Comparison of ENCODE assay signal across 9 cellular contexts in the genomic region with DNA sequence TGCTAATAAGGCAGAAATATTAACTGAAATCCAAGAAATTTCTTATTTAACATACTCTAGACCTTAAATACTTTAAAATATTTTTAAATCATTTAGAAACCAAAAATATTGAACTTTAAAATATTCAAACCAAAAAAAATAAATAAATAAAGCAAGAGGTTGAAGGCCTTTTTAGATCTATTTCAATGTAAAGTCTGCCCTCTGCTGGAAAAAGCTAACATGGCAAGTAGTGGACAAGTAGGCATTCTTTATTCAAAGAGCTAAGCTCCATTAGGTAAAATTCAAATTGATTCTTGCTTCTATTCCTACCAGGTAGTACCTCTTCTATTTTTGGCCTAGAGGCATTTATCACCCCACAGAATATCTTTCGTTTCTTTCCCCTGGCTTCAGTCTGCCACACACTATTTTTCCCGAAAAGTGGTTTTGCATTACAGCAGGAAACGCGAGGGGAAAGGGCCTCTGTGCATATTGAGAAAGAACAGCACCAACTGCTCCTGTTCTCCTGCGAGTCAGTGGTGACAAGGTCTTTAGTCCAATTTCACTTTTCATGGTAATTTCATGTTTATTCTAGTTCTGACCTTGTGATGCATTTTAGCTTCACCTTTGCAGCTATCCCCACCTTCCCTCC. TPM values are rescaled to one million over a fixed set of nuclear protein-coding genes. Genes with fewer than 3 reads are reported as not detected.
DNase-seq lines count a peak whose midpoint lies in the region; ATAC-seq and TF ChIP-seq lines count a peak whose summit lies in the region.
"Had no signal": no experiment of that assay in that cellular context is flagged by ENCODE, and none has a peak within 500 bp of the region (broad histone marks: within the 10 kb centered on the region; RNA-seq: fewer than 3 reads in every experiment).

No MANE protein-coding gene starts in this region.

- H2AFZ ChIP-seq in mammary epithelial cell (ENCODE audit: low read depth, low read length): no peak overlapping the region

- CTCF ChIA-PET in mammary epithelial cell (lab: Charles Lee; ENCODE audit: low non-redundant PET): interaction anchor here (0.6 to 1.3 kb wide), 8 partner anchors 14 to 206 kb away, joined by 3 to 13 read pairs (median 5); a partner anchor contains a TSS

- in situ Hi-C loops in mammary epithelial cell (cut with MboI; ENCODE audit: low sequenced_read_pairs in 2 of 2): loop anchor here (5.0 kb wide), 1 partner anchor 76 kb away; no protein-coding TSS in a partner anchor

- dilution Hi-C loops in mammary epithelial cell (cut with HindIII; ENCODE audit: low sequenced_read_pairs): loop anchor here (5.0 kb wide), 1 partner anchor 76 kb away; no protein-coding TSS in a partner anchor

- peak; percentile 66 to 68 for DNase-seq in NCI-H2081 (lab: John Stamatoyannopoulos, UW)
- no peak for DNase-seq in NCI-H2081 treated with DMSO at 0.1 percent for 48 hours (lab: John Stamatoyannopoulos, UW)
- DNase-seq in MG63: peak; percentile 1
- peak; percentile 79 for DNase-seq in SK-N-DZ (ENCODE audit: low spot score)
- peak; percentile 58 for DNase-seq in mammary epithelial cell
- no peak for DNase-seq in left lung
- DNase-seq in stimulated activated CD8-positive, alpha-beta memory T cell treated with anti-CD3 and anti-CD28 coated beads, Interleukin-4, amount 100 ng/mL, for 48 hours: peak; percentile 61

- 66% methylated on average over 5 of the region's 5 CpGs for WGBS in mammary epithelial cell (ENCODE audit: low coverage, missing lambda C conversion rate)

- H3K36me3 ChIP-seq in MG63 (no peaks in the 10 kb centered on the region), mammary epithelial cell (ENCODE audit: insufficient read depth, low read length) (no peaks in the 10 kb centered on the region), left lung (peaks cover 0 to 8% of the 10 kb centered on the region in 2 donors)
- H3K36me3 ChIP-seq: BLaER1 had no signal

- H3K4me3 ChIP-seq in MG63 (no peak overlapping the region), mammary epithelial cell (replicated peaks in 1 of 3; ENCODE audit: insufficient read depth in 1 of 3, low read depth in 2 of 3, low read length in 3 of 3) (no peak overlapping the region), left lung (no peak overlapping the region)
- H3K4me3 ChIP-seq: BLaER1 had no signal

- ATAC-seq in GM21723 (IDR thresholded peaks at IDR 0.05; ENCODE audit: unreplicated experiment): peak; percentile 64
- peak; percentile 82 for ATAC-seq in left lung

- no peaks in the 10 kb centered on the region for H4K20me1 ChIP-seq in mammary epithelial cell (ENCODE audit: insufficient read depth, low read length)
- H4K20me1 ChIP-seq: BLaER1 had no signal

- no peak overlapping the region for H3K9ac ChIP-seq in mammary epithelial cell (ENCODE audit: insufficient read depth, low read length)
- H3K9ac ChIP-seq: BLaER1 had no signal

- H3K79me2 ChIP-seq in mammary epithelial cell (ENCODE audit: insufficient read depth, low read length): no peaks in the 10 kb centered on the region

- BruUV-seq in mammary epithelial cell (replicated peaks; lab: Mats Ljungman, UMichigan): no TSS peak

- H3K4me2 ChIP-seq in mammary epithelial cell (ENCODE audit: insufficient read depth, low read depth, low read length): no peak overlapping the region
- H3K4me2 ChIP-seq: BLaER1 had no signal

- TF ChIP-seq CTCF in mammary epithelial cell (conservative IDR thresholded peaks at IDR 0.05 in 1 of 2, IDR thresholded peaks at IDR 0.05 in 1 of 2; ENCODE audit: extremely low read depth in 1 of 2, insufficient read depth in 1 of 2, low read depth in 1 of 2, low read length in 2 of 2) (peak; percentile 69 to 80), left lung (IDR thresholded peaks at IDR 0.05) (peak; percentile 76 to 87)

- H3K27me3 ChIP-seq in MG63 (no peaks in the 10 kb centered on the region), mammary epithelial cell (ENCODE audit: insufficient read depth, low read length) (no peaks in the 10 kb centered on the region), left lung (no peaks in the 10 kb centered on the region)
- H3K27me3 ChIP-seq: BLaER1 had no signal

- H3K4me1 ChIP-seq in mammary epithelial cell (ENCODE audit: insufficient read depth, low read length): peaks cover 7% of the 10 kb centered on the region
- peaks cover 0 to 12% of the 10 kb centered on the region in 2 donors for H3K4me1 ChIP-seq in left lung
- H3K4me1 ChIP-seq: BLaER1 had no signal

- H3K27ac ChIP-seq in mammary epithelial cell (ENCODE audit: insufficient read depth, low read depth, low read length): no peak overlapping the region
- no peak overlapping the region for H3K27ac ChIP-seq in left lung
- H3K27ac ChIP-seq: BLaER1 had no signal

- intact Hi-C loops in mammary epithelial cell (cut with micrococcal nuclease) (loop anchor here (1.0 to 10.0 kb wide), 5 partner anchors 37 to 293 kb away; no protein-coding TSS in a partner anchor), left lung (cut with DNase I) (loop anchor here in 1 of 2 donors (5.0 kb wide), 1 partner anchor 76 kb away; no protein-coding TSS in a partner anchor)

- H3K9me3 ChIP-seq in MG63: no peaks in the 10 kb centered on the region
- no peaks in the 10 kb centered on the region for H3K9me3 ChIP-seq in mammary epithelial cell (replicated peaks; ENCODE audit: insufficient read depth, low read length)
- H3K9me3 ChIP-seq in left lung: no peaks in the 10 kb centered on the region
- H3K9me3 ChIP-seq: BLaER1 had no signal

RNA-seq across cellular contexts. Expression of a gene that starts 20.4 kb away (rescaled TPM):
- total RNA-seq in MG63 (2014; rRNA removed; shearing (Covaris generic); ENCODE audit: low replicate concordance): 3.0 and 3.5 TPM in 2 replicates
- polyA plus RNA-seq in SK-N-DZ (2014; cell fraction: cytosol; rRNA removed): 1.0 TPM in 1 of 2 replicates, not detected in the other
- polyA plus RNA-seq in SK-N-DZ (2014; cell fraction: nucleus; rRNA removed): not detected in 2 replicates
- total RNA-seq in mammary epithelial cell (1 to 10 TPM; 6.3 to 6.7 TPM), left lung (10 to 100 TPM; 26.8 to 33.5 TPM)
- polyA plus RNA-seq in mammary epithelial cell: 1.8 TPM
- 4.8 TPM for polyA minus RNA-seq in mammary epithelial cell

RNA-seq across cellular contexts. Expression of a gene that starts 45.9 kb away (rescaled TPM):
- 3.3 and 9.9 TPM in 2 replicates for total RNA-seq in MG63 (2014; rRNA removed; shearing (Covaris generic); ENCODE audit: low replicate concordance)
- polyA plus RNA-seq in SK-N-DZ (2014; cell fraction: cytosol; rRNA removed): 34.8 and 46.4 TPM in 2 replicates
- 39.6 and 62.8 TPM in 2 replicates for polyA plus RNA-seq in SK-N-DZ (2014; cell fraction: nucleus; rRNA removed)
- total RNA-seq in mammary epithelial cell (10 to 100 TPM in 1 of 2 donors, 1 to 10 TPM in 1; 6.4 to 11.7 TPM), left lung (10 to 100 TPM; 37.2 to 92.2 TPM)
- polyA plus RNA-seq in mammary epithelial cell: 5.8 TPM
- not detected for polyA minus RNA-seq in mammary epithelial cell

RNA-seq across cellular contexts. Expression of a gene that starts 54.8 kb away (rescaled TPM):
- 0.52 and 1.2 TPM in 2 replicates for total RNA-seq in MG63 (2014; rRNA removed; shearing (Covaris generic); ENCODE audit: low replicate concordance)
- not detected in 2 replicates for polyA plus RNA-seq in SK-N-DZ (2014; cell fraction: cytosol; rRNA removed)
- polyA plus RNA-seq in SK-N-DZ (2014; cell fraction: nucleus; rRNA removed): not detected in 2 replicates
- total RNA-seq in mammary epithelial cell: 100 to 1,000 TPM in 1 of 2 donors, 10 to 100 TPM in 1; 53.0 to 216 TPM
- 25.5 TPM for polyA plus RNA-seq in mammary epithelial cell
- 47.9 TPM for polyA minus RNA-seq in mammary epithelial cell
- 10 to 100 TPM; 15.0 to 25.3 TPM for total RNA-seq in left lung

Comparison
In these comparisons a context has a peak if more than half of its experiments do, and no peak if none do; other contexts are left out.
1. DNase-seq: peak in NCI-H2081 (2 of 2), MG63 (single experiment), SK-N-DZ (single experiment), mammary epithelial cell (single experiment) and stimulated activated CD8-positive, alpha-beta memory T cell treated with anti-CD3 and anti-CD28 coated beads, Interleukin-4, amount 100 ng/mL, for 48 hours (single experiment); none in NCI-H2081 treated with DMSO at 0.1 percent for 48 hours (single experiment) and left lung (0 of 2).